Comparison of ENCODE assay signal across 29 cellular contexts in genomic region chr5:134491841-134492442, GRCh38.
"Had no signal": no experiment of that assay in that cellular context is flagged by ENCODE, and none has a peak within 500 bp of the region (broad histone marks: within the 10 kb centered on the region; RNA-seq: fewer than 3 reads in every experiment).

No MANE protein-coding gene starts in this region.

- H3K27me3 ChIP-seq: breast epithelium, colonic mucosa, dorsolateral prefrontal cortex, gastrocnemius medialis, pancreas, sigmoid colon, uterus had no signal

- H3K36me3 ChIP-seq: breast epithelium, colonic mucosa, gastrocnemius medialis, pancreas, sigmoid colon, uterus had no signal

- H3K4me1 ChIP-seq: breast epithelium, colonic mucosa, gastrocnemius medialis, pancreas, psoas muscle, sigmoid colon, uterus had no signal

- H3K27ac ChIP-seq: colonic mucosa, dorsolateral prefrontal cortex, gastrocnemius medialis, pancreas, psoas muscle, sigmoid colon, uterus had no signal

- DNase-seq: activated CD4-positive, alpha-beta memory T cell treated with anti-CD3 and anti-CD28 coated beads for 36 hours; activated CD4-positive, alpha-beta T cell treated with anti-CD3 and anti-CD28 coated beads, Interleukin-2, amount 10 ng/mL, durations not matched to agents 24 days and 14 days; activated naive CD4-positive, alpha-beta T cell; activated T-cell treated with anti-CD3 and anti-CD28 coated beads, Interleukin-2, amount 50 U/mL, for 4 hours; colonic mucosa; dorsolateral prefrontal cortex; effector memory CD4-positive, alpha-beta T cell; gastrocnemius medialis; glutamatergic neuron; left cardiac atrium; mammary epithelial cell; naive thymus-derived CD4-positive, alpha-beta T cell; nucleus accumbens; pancreas; psoas muscle; sigmoid colon; small intestine; stimulated activated CD4-positive, alpha-beta T cell treated with anti-CD3 and anti-CD28 coated beads, Interleukin-1b, Interleukin-23, amount 100 ng/mL, for 48 hours; stimulated activated CD4-positive, alpha-beta T cell treated with anti-CD3 and anti-CD28 coated beads, Interleukin-4, amount 100 ng/mL, for 4 hours; stimulated activated CD8-positive, alpha-beta memory T cell treated with anti-CD3 and anti-CD28 coated beads, Interleukin-4, amount 100 ng/mL, for 48 hours; stimulated activated naive B cell treated with anti-CD40 and anti-IgM and Interleukin-4, amounts not matched to agents 10 μg/mL and 1 μg/mL and 100 μg/mL, for 72 hours; T-helper 1 cell; trophoblast cell; uterus had no signal

- ATAC-seq: activated CD4-positive, CD25-positive, alpha-beta regulatory T cell treated with anti-CD3 and anti-CD28 coated beads, Interleukin-2, amount 50 U/mL, for 24 hours; activated naive CD4-positive, alpha-beta T cell treated with anti-CD3 and anti-CD28 coated beads, Interleukin-2, amount 50 U/mL, for 72 hours; activated T-cell treated with anti-CD3 and anti-CD28 coated beads, Interleukin-2, amount 50 U/mL, for 4 hours; activated T-helper 17 cell treated with anti-CD3 and anti-CD28 coated beads, Interleukin-2, amount 50 U/mL, for 72 hours; gastrocnemius medialis; naive thymus-derived CD4-positive, alpha-beta T cell; pancreas; stimulated activated naive B cell treated with anti-CD40 and anti-IgM and Interleukin-4, amounts not matched to agents 10 μg/mL and 1 μg/mL and 100 μg/mL, for 72 hours had no signal

- H3K4me3 ChIP-seq: breast epithelium, colonic mucosa, dorsolateral prefrontal cortex, gastrocnemius medialis, pancreas, psoas muscle, sigmoid colon, uterus had no signal

- FAIRE-seq: islet of Langerhans, pancreas, small intestine had no signal

- H3K9me3 ChIP-seq: breast epithelium, colonic mucosa, gastrocnemius medialis, pancreas, psoas muscle, sigmoid colon, uterus had no signal
